In the genomic region with DNA sequence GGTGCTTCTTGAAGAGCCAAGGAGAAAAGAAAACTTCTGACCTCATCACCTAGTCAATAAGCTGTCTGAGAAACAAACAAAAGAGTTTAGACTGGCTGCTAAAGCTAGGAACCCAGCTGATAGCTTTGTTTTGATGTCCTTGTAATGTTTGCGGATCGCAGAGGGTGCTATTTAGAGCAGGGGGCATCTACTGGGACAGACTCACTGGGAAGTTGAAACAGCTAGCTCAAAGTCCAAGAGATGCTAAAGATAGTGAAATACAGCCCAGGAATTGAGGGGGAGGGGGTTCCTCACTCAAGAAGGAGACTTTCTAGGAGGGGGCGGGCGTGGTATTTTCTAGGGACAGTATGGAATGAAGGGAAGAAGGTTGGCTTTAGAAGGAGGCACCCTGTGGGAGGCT, we compare ENCODE assay signal across 14 cellular contexts. TPM values are rescaled to one million over a fixed set of nuclear protein-coding genes. Genes with fewer than 3 reads are reported as not detected.
DNase-seq lines count a peak whose midpoint lies in the region; ATAC-seq and TF ChIP-seq lines count a peak whose summit lies in the region.
"Had no signal": no experiment of that assay in that cellular context is flagged by ENCODE, and none has a peak within 500 bp of the region (broad histone marks: within the 10 kb centered on the region; RNA-seq: fewer than 3 reads in every experiment).

No MANE protein-coding gene starts in this region.

- peak overlapping the region; percentile 72 for H3K9ac ChIP-seq in endodermal cell (ENCODE audit: extremely low read depth, low read length, poor library complexity, severe bottlenecking)

- peaks cover 0 to 8% (median 0%) of the 10 kb centered on the region in 3 donors for H3K36me3 Mint-ChIP-seq in CD8-positive, alpha-beta memory T cell
- no peaks in the 10 kb centered on the region for H3K36me3 Mint-ChIP-seq in endodermal cell (ENCODE audit: low read depth)
- peaks cover 1% of the 10 kb centered on the region for H3K36me3 Mint-ChIP-seq in progenitor cell of endocrine pancreas (ENCODE audit: insufficient read depth)
- H3K36me3 Mint-ChIP-seq: activated naive CD8-positive, alpha-beta T cell; memory B cell had no signal

- H3K4me3 ChIP-seq in CD8-positive, alpha-beta memory T cell (ENCODE audit: low read length) = no peak overlapping the region
- peak overlapping the region; percentile 62 for H3K4me3 ChIP-seq in endodermal cell (ENCODE audit: low read length)

- no peak for DNase-seq in CD8-positive, alpha-beta memory T cell
- DNase-seq in NCI-H1417 treated with DMSO at 0.1 percent for 48 hours (lab: John Stamatoyannopoulos, UW) (peak; percentile 38), endodermal cell (peak; percentile 75), progenitor cell of endocrine pancreas (ENCODE audit: low spot score, unreplicated experiment) (no peak), NCI-H187 (lab: John Stamatoyannopoulos, UW) (no peak), AG08395 (ENCODE audit: low spot score) (no peak), A172 (ENCODE audit: low spot score) (no peak)
- DNase-seq: activated CD4-positive, alpha-beta T cell treated with anti-CD3 and anti-CD28 coated beads, Interleukin-2, amount 50 U/mL, for 48 hours; NCI-H524; retina had no signal

- no peak for ATAC-seq in HG02884 (IDR thresholded peaks at IDR 0.05; ENCODE audit: unreplicated experiment)

- no peaks in the 10 kb centered on the region for H3K9me3 Mint-ChIP-seq in CD8-positive, alpha-beta memory T cell
- H3K9me3 Mint-ChIP-seq in endodermal cell = no peaks in the 10 kb centered on the region
- H3K9me3 Mint-ChIP-seq in progenitor cell of endocrine pancreas (ENCODE audit: low read depth) = no peaks in the 10 kb centered on the region
- H3K9me3 Mint-ChIP-seq: memory B cell had no signal

- CTCF ChIA-PET in CD8-positive, alpha-beta memory T cell (lab: Charles Lee) = interaction anchor here (1.1 to 1.7 kb wide), 3 partner anchors 38 to 183 kb away, joined by 3 to 5 read pairs (median 4); no protein-coding TSS in a partner anchor

- H3K9me3 ChIP-seq in CD8-positive, alpha-beta memory T cell (ENCODE audit: low read length) = no peaks in the 10 kb centered on the region
- H3K9me3 ChIP-seq in endodermal cell (ENCODE audit: control insufficient read depth, low read length) = no peaks in the 10 kb centered on the region

- H3K4me1 ChIP-seq in CD8-positive, alpha-beta memory T cell (ENCODE audit: insufficient read depth, low read length) = peaks cover 48% of the 10 kb centered on the region
- peaks cover 26% of the 10 kb centered on the region for H3K4me1 ChIP-seq in endodermal cell (ENCODE audit: control insufficient read depth, insufficient read depth, low read length)

- peaks cover 1 to 6% of the 10 kb centered on the region in 2 donors for H3K27me3 Mint-ChIP-seq in CD8-positive, alpha-beta memory T cell
- H3K27me3 Mint-ChIP-seq in endodermal cell (ENCODE audit: insufficient read depth) (peaks cover 87% of the 10 kb centered on the region), progenitor cell of endocrine pancreas (no peaks in the 10 kb centered on the region)

- H3K27me3 ChIP-seq in CD8-positive, alpha-beta memory T cell (ENCODE audit: insufficient read depth, low read length, poor library complexity, severe bottlenecking) = no peaks in the 10 kb centered on the region
- peaks cover 13% of the 10 kb centered on the region for H3K27me3 ChIP-seq in endodermal cell (ENCODE audit: control insufficient read depth, insufficient read depth, low read length, poor library complexity, severe bottlenecking)

- 21 to 32% methylated on average over 2 to 4 of the region's 4 CpGs for WGBS in endodermal cell (ENCODE audit: insufficient coverage in 1 of 2, insufficient read length in 1 of 2), 2 experiments

- H3K4me1 Mint-ChIP-seq in CD8-positive, alpha-beta memory T cell = peaks cover 86 to 88% (median 87%) of the 10 kb centered on the region in 3 donors
- H3K4me1 Mint-ChIP-seq in endodermal cell (peaks cover 77% of the 10 kb centered on the region), progenitor cell of endocrine pancreas (ENCODE audit: low read depth) (peaks cover 82% of the 10 kb centered on the region)

- H3K27ac Mint-ChIP-seq in CD8-positive, alpha-beta memory T cell = peak overlapping the region; percentile 72 to 99 (median 98)
- H3K27ac Mint-ChIP-seq in endodermal cell (peak overlapping the region; percentile 98), progenitor cell of endocrine pancreas (peak overlapping the region; percentile 97)
- H3K27ac Mint-ChIP-seq: activated naive CD8-positive, alpha-beta T cell had no signal

- TF ChIP-seq CTCF in endodermal cell (conservative IDR thresholded peaks at IDR 0.05) (no peak), progenitor cell of endocrine pancreas (IDR thresholded peaks at IDR 0.05; ENCODE audit: unreplicated experiment) (no peak)

- H3K36me3 ChIP-seq in CD8-positive, alpha-beta memory T cell (ENCODE audit: insufficient read depth, low read length) = no peaks in the 10 kb centered on the region
- no peaks in the 10 kb centered on the region for H3K36me3 ChIP-seq in endodermal cell (ENCODE audit: control insufficient read depth, insufficient read depth, low read length)

- POLR2A ChIA-PET in CD8-positive, alpha-beta memory T cell (lab: Charles Lee) = interaction anchor here (0.7 to 1.3 kb wide), 2 partner anchors 12 to 90 kb away, joined by 3 read pairs; no protein-coding TSS in a partner anchor

- H3K4me3 Mint-ChIP-seq in CD8-positive, alpha-beta memory T cell = peak overlapping the region; percentile 41 to 98 (median 88)
- peak overlapping the region; percentile 35 for H3K4me3 Mint-ChIP-seq in endodermal cell
- peak overlapping the region; percentile 30 for H3K4me3 Mint-ChIP-seq in progenitor cell of endocrine pancreas (ENCODE audit: low read depth)
- H3K4me3 Mint-ChIP-seq: memory B cell had no signal

- H3K27ac ChIP-seq in CD8-positive, alpha-beta memory T cell (ENCODE audit: low read depth, low read length) = no peak overlapping the region
- H3K27ac ChIP-seq in endodermal cell (ENCODE audit: low read depth, low read length) = peak overlapping the region; percentile 65

RNA-seq across cellular contexts. Expression of gene ZBTB16, which starts 18.9 kb away (rescaled TPM):
- total RNA-seq in CD8-positive, alpha-beta memory T cell = 1 to 10 TPM; 2.1 to 2.2 TPM
- 71.9 TPM for polyA plus RNA-seq in CD8-positive, alpha-beta memory T cell
- total RNA-seq in endodermal cell = 1 to 10 TPM; 4.1 to 5.8 TPM
- polyA plus RNA-seq in endodermal cell (2013, experiment 1 of 2) = 16.5 TPM
- 16.8 TPM for polyA plus RNA-seq in endodermal cell (2013, experiment 2 of 2)
- 29.6 and 32.6 TPM in 2 replicates for total RNA-seq in progenitor cell of endocrine pancreas
- total RNA-seq in A172 (2014; rRNA removed; shearing (Covaris generic)) = not detected in 2 replicates
- total RNA-seq: H4 had no signal

Comparison
In these comparisons a context has a peak if more than half of its experiments do, and no peak if none do; other contexts are left out.
1. DNase-seq: peak in NCI-H1417 treated with DMSO at 0.1 percent for 48 hours (single experiment) and endodermal cell (single experiment); none in CD8-positive, alpha-beta memory T cell (0 of 5), progenitor cell of endocrine pancreas (single experiment), NCI-H187 (0 of 2), AG08395 (single experiment) and A172 (single experiment).
2. H3K4me3 Mint-ChIP-seq: peak in every context shown above with its lines; median percentile 88 in CD8-positive, alpha-beta memory T cell; 35 in endodermal cell; 30 in progenitor cell of endocrine pancreas.
3. Peak in every context shown above with its lines, with median percentiles within 50 percentile points of each other: H3K27ac Mint-ChIP-seq.